9 cellular contexts compared by ENCODE assay signal in genomic region chr12:75623631-75624118, GRCh38.
A peak's percentile ranks its signal among the peaks of the same experiment; 100 is the strongest.
DNase-seq lines count a peak whose midpoint lies in the region; ATAC-seq and TF ChIP-seq lines count a peak whose summit lies in the region.
"Had no signal": no experiment of that assay in that cellular context is flagged by ENCODE, and none has a peak within 500 bp of the region (broad histone marks: within the 10 kb centered on the region; RNA-seq: fewer than 3 reads in every experiment).

No MANE protein-coding gene starts in this region.

- H3K9me3 Mint-ChIP-seq in H9, result peaks cover 0 to 2% of the 10 kb centered on the region in 2 experiments; a peak in 1 of 5 replicates

- no peak overlapping the region for H4K8ac ChIP-seq in H9 (replicated peaks; ENCODE audit: insufficient read length, low read depth, low read length)

- H3K23ac ChIP-seq in H9 (ENCODE audit: insufficient read length, low read depth, low read length), result no peak overlapping the region

- DNase-seq in H9 (peak; percentile 46), RKO (ENCODE audit: low spot score) (peak; percentile 55), fibroblast of the conjunctiva (ENCODE audit: low read depth) (peak; percentile 49), retinal pigment epithelial cell (ENCODE audit: low read depth) (no peak), HEK293T (ENCODE audit: extremely low spot score) (no peak)
- DNase-seq: nephron progenitor cell; stimulated activated naive CD4-positive, alpha-beta T cell had no signal

- peaks cover 0 to 2% (median 0%) of the 10 kb centered on the region in 3 experiments; a peak in 2 of 7 replicates for H3K36me3 Mint-ChIP-seq in H9 (ENCODE audit: insufficient read depth in 1 of 3, low read depth in 3 of 3)

- no peak overlapping the region for H3T11ph ChIP-seq in H9 (ENCODE audit: low read length)

- H3K4me1 Mint-ChIP-seq in H9, result peaks cover 20 to 25% of the 10 kb centered on the region in 2 experiments

- no peak overlapping the region for H2AK5ac ChIP-seq in H9 (ENCODE audit: insufficient read length, low read length)

- H3K79me2 ChIP-seq in H9 (ENCODE audit: insufficient read depth, low read length), result no peaks in the 10 kb centered on the region

- H3K4me1 ChIP-seq in H9 (ENCODE audit: insufficient read depth, low read length), result peaks cover 4% of the 10 kb centered on the region; the same call in 1 of the 2 replicates

- no peak overlapping the region for H3K56ac ChIP-seq in H9 (ENCODE audit: insufficient read length, low read depth, low read length)

- H2BK15ac ChIP-seq in H9 (ENCODE audit: low read depth, low read length), result no peak overlapping the region

- CTCF ChIA-PET in HEK293T (lab: Yijun Ruan, JAX), result interaction anchor here (0.6 to 1.7 kb wide), 5 partner anchors 11 to 936 kb away, joined by 3 to 4 read pairs (median 3); partner anchors contain the start of gene OSBPL8

- no peak overlapping the region for H3K27ac ChIP-seq in H9 (ENCODE audit: insufficient read length, low read depth, low read length)

- H2BK12ac ChIP-seq in H9 (ENCODE audit: insufficient read length, low read depth, low read length), result no peak overlapping the region

- TF ChIP-seq CTCF in H9 (conservative IDR thresholded peaks at IDR 0.05) (peak; percentile 65), retinal pigment epithelial cell (conservative IDR thresholded peaks at IDR 0.05; ENCODE audit: low read depth, low read length) (peak; percentile 22)

- no peak overlapping the region for H3K14ac ChIP-seq in H9 (ENCODE audit: insufficient read depth, low read length)

- no peak overlapping the region for H2BK20ac ChIP-seq in H9 (ENCODE audit: low read depth, low read length, poor library complexity, severe bottlenecking)

- no peaks in the 10 kb centered on the region for H3K27me3 ChIP-seq in H9 (ENCODE audit: insufficient read depth, low read length)

- WGBS in H9 (ENCODE audit: extremely low coverage, insufficient read length, low lambda C conversion rate), result no CpG with 5 or more reads among the region's 2 CpGs

- H3K18ac ChIP-seq in H9 (ENCODE audit: insufficient read length, low read depth, low read length), result no peak overlapping the region

- no peak overlapping the region for H3K4ac ChIP-seq in H9 (ENCODE audit: low read depth, low read length)

- no peaks in the 10 kb centered on the region for H4K20me1 ChIP-seq in H9 (ENCODE audit: control insufficient read depth, insufficient read depth, insufficient read length)

- no peak overlapping the region for H3K4me3 ChIP-seq in retinal pigment epithelial cell (ENCODE audit: low read length)

- no peak overlapping the region for H3K4me3 Mint-ChIP-seq in H9
- H3K4me3 Mint-ChIP-seq: nephron progenitor cell had no signal

- POLR2A ChIA-PET in HEK293T (lab: Yijun Ruan, JAX), result no interaction called here

- H3K23me2 ChIP-seq in H9 (ENCODE audit: insufficient read length, low read depth, low read length, poor library complexity, severe bottlenecking), result no peaks in the 10 kb centered on the region

- ATAC-seq in HG03025 (IDR thresholded peaks at IDR 0.05; ENCODE audit: low FRiP score, unreplicated experiment) (no peak), HG02884 (IDR thresholded peaks at IDR 0.05; ENCODE audit: unreplicated experiment) (no peak)

- H4K91ac ChIP-seq in H9 (ENCODE audit: insufficient read length, low read depth, low read length), result no peak overlapping the region

- H3K27ac Mint-ChIP-seq in H9, result peak overlapping the region; percentile 45 to 92 (median 53); a peak in 6 of 7 replicates

- H3K79me1 ChIP-seq in H9 (ENCODE audit: insufficient read depth, low read depth, low read length, poor library complexity, severe bottlenecking), result no peaks in the 10 kb centered on the region

- H2BK5ac ChIP-seq in H9 (ENCODE audit: insufficient read length, low read length), result no peak overlapping the region

- no peaks in the 10 kb centered on the region; the same call in 1 of the 2 replicates for H3K27me3 Mint-ChIP-seq in H9 (ENCODE audit: low read depth)

- H4K5ac ChIP-seq in H9 (ENCODE audit: insufficient read length, low read depth, low read length), result no peak overlapping the region

- no peaks in the 10 kb centered on the region for H3K9me3 ChIP-seq in H9 (ENCODE audit: control insufficient read depth, low read depth, low read length)

- H3K4me2 ChIP-seq in H9 (ENCODE audit: insufficient read depth, insufficient read length, low read length), result no peak overlapping the region

- H2AFZ ChIP-seq in H9 (ENCODE audit: low read length), result no peak overlapping the region

- no peak overlapping the region for H3K9ac ChIP-seq in H9 (ENCODE audit: extremely low read depth, insufficient read length, low read length)

- H2BK120ac ChIP-seq in H9 (ENCODE audit: low read depth, low read length, poor library complexity, severe bottlenecking), result no peak overlapping the region

TF ChIP-seq in HEK293T, 16 proteins besides CTCF, POLR2A, EP300 and RAD21:
- no peak for TF ChIP-seq SP1 (IDR thresholded peaks at IDR 0.05)
- no peak for TF ChIP-seq ELF4 (IDR thresholded peaks at IDR 0.05)
- no peak for TF ChIP-seq HDGF (IDR thresholded peaks at IDR 0.05; ENCODE audit: borderline replicate concordance)
- no peak for TF ChIP-seq SUZ12 (IDR thresholded peaks at IDR 0.05)

Comparison
In these comparisons a context has a peak if more than half of its experiments do, and no peak if none do; other contexts are left out.
1. DNase-seq: peak in H9 (single experiment), RKO (single experiment) and fibroblast of the conjunctiva (single experiment); none in retinal pigment epithelial cell (single experiment) and HEK293T (single experiment).